16 cellular contexts compared by ENCODE assay signal in the genomic region with DNA sequence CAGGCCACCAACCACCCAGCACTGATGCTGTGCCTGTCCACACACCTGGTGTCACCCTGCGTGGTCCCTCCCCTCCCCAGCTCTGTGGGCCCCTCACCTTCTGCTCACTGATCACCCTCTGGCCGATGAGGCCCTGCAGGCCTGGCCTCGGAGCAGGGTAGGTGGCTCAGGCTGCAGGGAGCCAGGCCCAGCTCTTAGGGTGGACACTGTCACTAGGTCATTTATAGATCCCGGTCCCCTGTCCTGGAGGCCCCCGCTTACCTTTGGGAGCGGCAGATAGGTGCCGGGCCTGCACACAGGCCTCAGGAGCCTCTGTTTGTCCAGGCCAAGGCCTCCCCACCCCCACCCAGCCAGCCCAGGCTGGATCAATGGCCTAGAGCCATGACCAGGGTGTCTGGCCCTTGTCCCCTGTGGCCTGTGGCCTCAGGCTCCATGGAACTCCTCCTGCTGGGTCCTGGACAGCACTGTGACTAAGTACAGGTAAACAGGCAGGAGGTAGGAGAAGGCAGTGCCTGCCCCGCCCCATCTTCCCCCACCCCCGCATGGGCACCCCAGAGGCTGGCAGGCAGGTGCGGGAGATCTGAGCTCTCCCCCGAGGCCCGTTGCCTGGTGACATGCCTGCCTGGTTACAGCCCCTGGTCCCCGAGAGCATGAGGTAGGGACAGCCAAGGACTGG. TPM values are rescaled to one million over a fixed set of nuclear protein-coding genes. Genes with fewer than 3 reads are reported as not detected.
DNase-seq lines count a peak whose midpoint lies in the region; ATAC-seq and TF ChIP-seq lines count a peak whose summit lies in the region.
"Had no signal": no experiment of that assay in that cellular context is flagged by ENCODE, and none has a peak within 500 bp of the region (broad histone marks: within the 10 kb centered on the region; RNA-seq: fewer than 3 reads in every experiment).

A gene (minus strand): TSS at position 472 of the 676 bp plus-strand sequence. CDS start 6,296 bp downstream, outside the sequence.

- no peaks in the 10 kb centered on the region for H4K20me1 ChIP-seq in Karpas-422 (ENCODE audit: insufficient read depth, low read depth, low read length)

- no peak within 1 kb of the TSS for H3K4me2 ChIP-seq in Karpas-422 (ENCODE audit: low read depth, low read length, poor library complexity, severe bottlenecking)

- ATAC-seq in mucosa of descending colon (peak; percentile 22), GM21447 (IDR thresholded peaks at IDR 0.05; ENCODE audit: unreplicated experiment) (no peak)
- ATAC-seq: GM12878, sciatic nerve had no signal

- no peak for TF ChIP-seq CTCF in mucosa of descending colon (IDR thresholded peaks at IDR 0.05)

- no peak within 1 kb of the TSS for H3K27ac ChIP-seq in Karpas-422 (ENCODE audit: low read length)

- H3K9ac ChIP-seq in Karpas-422 (ENCODE audit: low read length): no peak within 1 kb of the TSS

- intact Hi-C loops in mucosa of descending colon (cut with DNase I, micrococcal nuclease): no loop called here

- no peak within 1 kb of the TSS for H3K4me3 ChIP-seq in Karpas-422 (ENCODE audit: low read length)
- H3K4me3 ChIP-seq in mucosa of descending colon: no peak within 1 kb of the TSS
- H3K4me3 ChIP-seq: GM12878 had no signal

- H2AFZ ChIP-seq in Karpas-422 (ENCODE audit: low read length): no peak within 1 kb of the TSS

- H3K36me3 ChIP-seq in Karpas-422 (ENCODE audit: insufficient read depth, low read length): no peaks in the 10 kb centered on the region
- no peaks in the 10 kb centered on the region for H3K36me3 ChIP-seq in mucosa of descending colon (ENCODE audit: low read depth)

- H3K9me2 ChIP-seq in Karpas-422 (replicated peaks; ENCODE audit: insufficient read depth, low read length): no peaks in the 10 kb centered on the region

- peaks cover 9% of the 10 kb centered on the region for H3K4me1 ChIP-seq in Karpas-422 (ENCODE audit: low read length)
- no peaks in the 10 kb centered on the region for H3K4me1 ChIP-seq in mucosa of descending colon (ENCODE audit: low read depth)

- no peaks in the 10 kb centered on the region for H3K27me3 ChIP-seq in Karpas-422 (ENCODE audit: low read length)

- DNase-seq in COR-L47 (lab: John Stamatoyannopoulos, UW): peak; percentile 70
- DNase-seq in Karpas-422: peak; percentile 58
- peak; percentile 69 for DNase-seq in NCI-H69 (lab: John Stamatoyannopoulos, UW)
- no peak for DNase-seq in mucosa of descending colon
- DNase-seq in activated effector memory CD4-positive, alpha-beta T cell treated with Interleukin-2 at 50 U/mL for 16 hours: no peak
- no peak for DNase-seq in hepatic stellate cell (ENCODE audit: low spot score)
- no peak for DNase-seq in SW480 (ENCODE audit: low spot score)
- DNase-seq: IMR-90, NCI-H446 treated with DMSO at 0.1 percent for 48 hours, occipital lobe, OCI-M1, T-helper 9 cell had no signal

- H3K9me3 ChIP-seq in Karpas-422 (ENCODE audit: low read length) (no peaks in the 10 kb centered on the region), mucosa of descending colon (no peaks in the 10 kb centered on the region)

- no peaks in the 10 kb centered on the region for H3K79me2 ChIP-seq in Karpas-422 (ENCODE audit: low read length)

RNA-seq across cellular contexts. Expression of the gene that starts here (rescaled TPM):
- not detected in 2 replicates for total RNA-seq in Karpas-422 (2014; rRNA removed; shearing (Covaris generic); ENCODE audit: low replicate concordance)
- under 1 TPM in 2 of 3 donors, not detected in 1; 0.29 to 0.46 TPM for total RNA-seq in mucosa of descending colon
- total RNA-seq: IMR-90, occipital lobe, sciatic nerve, subcutaneous adipose tissue had no signal

Comparison
In these comparisons a context has a peak if more than half of its experiments do, and no peak if none do; other contexts are left out.
1. Peak in DNase-seq in Karpas-422; RNA of the gene not detected or under 1 TPM.
2. Peak in ATAC-seq in mucosa of descending colon; RNA of the gene not detected or under 1 TPM.
3. DNase-seq: peak in COR-L47 (single experiment) and NCI-H69 (single experiment); none in mucosa of descending colon (0 of 3), activated effector memory CD4-positive, alpha-beta T cell treated with Interleukin-2 at 50 U/mL for 16 hours (single experiment), hepatic stellate cell (single experiment) and SW480 (single experiment).